Comparison of ENCODE assay signal across 8 cellular contexts in the genomic region with DNA sequence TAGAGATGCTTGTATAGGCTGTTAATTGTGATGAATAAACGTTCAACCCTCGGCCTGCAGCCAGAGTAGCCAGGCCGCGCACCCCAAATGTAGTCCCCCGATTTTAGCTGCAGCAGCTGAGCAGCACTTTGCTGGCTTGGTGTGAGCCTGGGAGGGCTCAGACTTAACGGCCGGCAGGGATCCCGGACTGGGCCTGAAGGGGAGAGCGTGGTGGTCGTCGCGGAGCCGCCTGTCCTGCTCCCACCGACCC. TPM values are rescaled to one million over a fixed set of nuclear protein-coding genes. Genes with fewer than 3 reads are reported as not detected.
A peak's percentile ranks its signal among the peaks of the same experiment; 100 is the strongest.
DNase-seq lines count a peak whose midpoint lies in the region; ATAC-seq, FAIRE-seq and TF ChIP-seq lines count a peak whose summit lies in the region.

No MANE protein-coding gene starts in this region.

- intact Hi-C loops in heart left ventricle (cut with DNase I): loop anchor here in 1 of 10 donors (1.0 to 5.0 kb wide), 2 partner anchors 37 to 147 kb away; no protein-coding TSS in a partner anchor
- intact Hi-C loops in cardiac septum (cut with DNase I): loop anchor here (5.0 kb wide), 1 partner anchor 97 kb away; no protein-coding TSS in a partner anchor
- intact Hi-C loops in uterus (cut with DNase I; ENCODE audit: low total_unique reads): no loop called here

- H3K9me3 ChIP-seq in heart left ventricle (no peaks in the 10 kb centered on the region), uterus (no peaks in the 10 kb centered on the region)

- H3K36me3 Mint-ChIP-seq in mesothelial cell of epicardium: peaks cover 15% of the 10 kb centered on the region

- peak overlapping the region; percentile 96 for H3K27ac Mint-ChIP-seq in mesothelial cell of epicardium

- H3K27ac ChIP-seq in heart left ventricle: peak overlapping the region; percentile 67 to 99 (median 92)
- H3K27ac ChIP-seq in uterus: peak overlapping the region; percentile 60 to 67

- peaks cover 20% of the 10 kb centered on the region for H3K4me1 Mint-ChIP-seq in mesothelial cell of epicardium

- H3K27me3 ChIP-seq in heart left ventricle (no peaks in the 10 kb centered on the region), bronchial epithelial cell (ENCODE audit: control insufficient read depth, insufficient read depth, low read length) (no peaks in the 10 kb centered on the region), uterus (no peaks in the 10 kb centered on the region)

- H3K27me3 Mint-ChIP-seq in mesothelial cell of epicardium (ENCODE audit: low read depth): no peaks in the 10 kb centered on the region

- peak overlapping the region; percentile 95 for H3K4me3 Mint-ChIP-seq in mesothelial cell of epicardium

- H3K4me1 ChIP-seq in heart left ventricle: peaks cover 0 to 41% (median 23%) of the 10 kb centered on the region in 12 donors
- peaks cover 0 to 6% of the 10 kb centered on the region in 2 donors for H3K4me1 ChIP-seq in uterus

- H3K36me3 ChIP-seq in heart left ventricle: peaks cover 3 to 47% (median 43%) of the 10 kb centered on the region in 9 donors
- peaks cover 22% of the 10 kb centered on the region for H3K36me3 ChIP-seq in bronchial epithelial cell (ENCODE audit: control insufficient read depth, insufficient read depth, low read length)
- H3K36me3 ChIP-seq in uterus: no peaks in the 10 kb centered on the region

- TF ChIP-seq POLR2A in heart left ventricle (IDR thresholded peaks at IDR 0.05): no peak
- no peak for TF ChIP-seq POLR2A in uterus (IDR thresholded peaks at IDR 0.05)

- no peak for DNase-seq in heart left ventricle
- DNase-seq in cardiac septum (ENCODE audit: low spot score): no peak
- DNase-seq in bronchial epithelial cell (ENCODE audit: low read depth): no peak
- no peak for DNase-seq in mesothelial cell of epicardium (ENCODE audit: low spot score in 2 of 2, unreplicated experiment in 2 of 2)
- DNase-seq in uterus: no peak
- DNase-seq in mesenteric fat pad (ENCODE audit: low spot score): no peak
- no peak for DNase-seq in NCI-H2171 treated with DMSO at 0.1 percent for 48 hours (lab: John Stamatoyannopoulos, UW)

- H3K9me3 Mint-ChIP-seq in mesothelial cell of epicardium: no peaks in the 10 kb centered on the region

- ATAC-seq in heart left ventricle (no peak), GM21619 (IDR thresholded peaks at IDR 0.05; ENCODE audit: unreplicated experiment) (no peak)

- H3K4me3 ChIP-seq in heart left ventricle: peak overlapping the region; percentile 61 to 93 (median 78)
- H3K4me3 ChIP-seq in bronchial epithelial cell (ENCODE audit: low read depth, low read length): peak overlapping the region; percentile 82
- peak overlapping the region; percentile 58 to 61 for H3K4me3 ChIP-seq in uterus

- no peak for TF ChIP-seq CTCF in heart left ventricle (IDR thresholded peaks at IDR 0.05)
- TF ChIP-seq CTCF in bronchial epithelial cell (IDR thresholded peaks at IDR 0.05; ENCODE audit: insufficient read depth, low read length, severe bottlenecking): no peak
- no peak for TF ChIP-seq CTCF in mesothelial cell of epicardium (IDR thresholded peaks at IDR 0.05; ENCODE audit: unreplicated experiment)
- TF ChIP-seq CTCF in uterus (IDR thresholded peaks at IDR 0.05): no peak

- 5 to 40% (median 6%) methylated on average over 1 to 14 of the region's 14 CpGs for WGBS in heart left ventricle, 4 donors

- FAIRE-seq in bronchial epithelial cell (lab: Jason Lieb, UNC): no peak

RNA-seq across cellular contexts. Expression of a gene that starts 11.9 kb away (rescaled TPM):
- total RNA-seq in heart left ventricle: 10 to 100 TPM; 14.3 to 30.9 (median 22.7) TPM
- 10 to 100 TPM; 11.2 to 14.9 TPM for polyA plus RNA-seq in heart left ventricle
- total RNA-seq in cardiac septum: 22.7 TPM
- 4.2 and 5.0 TPM in 2 replicates for total RNA-seq in bronchial epithelial cell
- 40.8 to 41.6 TPM (median 41.4 TPM) in 3 replicates for total RNA-seq in mesothelial cell of epicardium
- total RNA-seq in uterus: 10 to 100 TPM in 2 of 4 donors, 1 to 10 TPM in 2; 5.4 to 25.5 (median 10.7) TPM
- 10.4 TPM for total RNA-seq in mesenteric fat pad

RNA-seq across cellular contexts. Expression of a gene that starts 12.9 kb away (rescaled TPM):
- total RNA-seq in heart left ventricle (10 to 100 TPM; 29.3 to 62.0 (median 50.3) TPM), cardiac septum (47.9 TPM), bronchial epithelial cell (38.7 and 44.5 TPM in 2 replicates), mesothelial cell of epicardium (124 to 130 TPM (median 126 TPM) in 3 replicates), uterus (100 to 1,000 TPM in 2 of 4 donors, 10 to 100 TPM in 2; 20.5 to 130 (median 86.0) TPM), mesenteric fat pad (97.5 TPM)
- 10 to 100 TPM; 31.3 to 66.9 TPM for polyA plus RNA-seq in heart left ventricle

RNA-seq across cellular contexts. Expression of a gene that starts 13.2 kb away (rescaled TPM):
- total RNA-seq in heart left ventricle (1 to 10 TPM in 4 of 9 donors, under 1 TPM in 5; 0.48 to 1.8 (median 0.95) TPM), cardiac septum (1.0 TPM), bronchial epithelial cell (0.26 and 1.1 TPM in 2 replicates), mesothelial cell of epicardium (6.0 to 7.4 TPM (median 6.3 TPM) in 3 replicates), uterus (1 to 10 TPM in 2 of 4 donors, not detected in 2; 4.1 to 9.1 TPM), mesenteric fat pad (2.2 TPM)
- polyA plus RNA-seq in heart left ventricle: 1 to 10 TPM; 1.4 to 2.1 TPM

RNA-seq across cellular contexts. Expression of a gene that starts 26.8 kb away (rescaled TPM):
- total RNA-seq in heart left ventricle (10 to 100 TPM; 13.5 to 26.7 (median 17.9) TPM), cardiac septum (13.2 TPM), bronchial epithelial cell (10.6 and 14.2 TPM in 2 replicates), mesothelial cell of epicardium (44.6 to 53.2 TPM (median 46.4 TPM) in 3 replicates), uterus (10 to 100 TPM; 13.5 to 44.7 (median 25.8) TPM), mesenteric fat pad (20.8 TPM)
- polyA plus RNA-seq in heart left ventricle: 10 to 100 TPM; 19.5 to 37.7 TPM
